Comparison of ENCODE assay signal across 25 cellular contexts in genomic region chr11:102135256-102135655, GRCh38. TPM values are rescaled to one million over a fixed set of nuclear protein-coding genes. Genes with fewer than 3 reads are reported as not detected.
A peak's percentile ranks its signal among the peaks of the same experiment; 100 is the strongest.
DNase-seq lines count a peak whose midpoint lies in the region; ATAC-seq, FAIRE-seq and TF ChIP-seq lines count a peak whose summit lies in the region.
"Had no signal": no experiment of that assay in that cellular context is flagged by ENCODE, and none has a peak within 500 bp of the region (broad histone marks: within the 10 kb centered on the region; RNA-seq: fewer than 3 reads in every experiment).

No MANE protein-coding gene starts in this region.

- DNase-seq in cardiac muscle cell (ENCODE audit: low read depth in 1 of 2, low spot score in 1 of 2) (no peak), left ventricle myocardium inferior (no peak), HTR-8/SVneo (ENCODE audit: insufficient read length, low spot score) (no peak), RWPE2 (ENCODE audit: low spot score) (no peak), endothelial cell (ENCODE audit: low spot score) (no peak), NOMO-1 (lab: John Stamatoyannopoulos, UW; ENCODE audit: unreplicated experiment in 2 of 2) (no peak)
- DNase-seq in stimulated activated CD4-positive, alpha-beta T cell treated with anti-CD3 and anti-CD28 coated beads, Interleukin-1b, Interleukin-23, amount 100 ng/mL, for 48 hours: no peak
- DNase-seq: 8988T; ACHN; AML-193; BE2C; Calu3; CD4-positive, alpha-beta memory T cell; COR-L47; DMS53; DMS79 treated with DMSO at 0.1 percent for 48 hours; GF-D8; H7; HCEC 1CT had no signal

- H3K36me3 ChIP-seq in cardiac muscle cell (peaks cover 9% of the 10 kb centered on the region), left ventricle myocardium inferior (no peaks in the 10 kb centered on the region), RWPE2 (ENCODE audit: low read depth) (peaks cover 41% of the 10 kb centered on the region)
- H3K36me3 ChIP-seq: BE2C had no signal

- H3K4me1 Mint-ChIP-seq in endothelial cell (ENCODE audit: unreplicated experiment): peaks cover 21% of the 10 kb centered on the region
- H3K4me1 Mint-ChIP-seq: CD4-positive, alpha-beta memory T cell had no signal

- intact Hi-C loops in left ventricle myocardium inferior (cut with micrococcal nuclease): no loop called here

- H3K9me3 ChIP-seq in cardiac muscle cell (ENCODE audit: low read depth) (no peaks in the 10 kb centered on the region), left ventricle myocardium inferior (replicated peaks) (peaks cover 6% of the 10 kb centered on the region), RWPE2 (ENCODE audit: severe bottlenecking) (no peaks in the 10 kb centered on the region)
- H3K9me3 ChIP-seq: A549, BE2C had no signal

- peak overlapping the region; percentile 52 for H3K27ac Mint-ChIP-seq in endothelial cell (ENCODE audit: unreplicated experiment)
- H3K27ac Mint-ChIP-seq: CD4-positive, alpha-beta memory T cell had no signal

- H3K4me3 Mint-ChIP-seq in endothelial cell (ENCODE audit: unreplicated experiment): no peak overlapping the region
- H3K4me3 Mint-ChIP-seq: CD4-positive, alpha-beta memory T cell had no signal

- peaks cover 34% of the 10 kb centered on the region for H3K4me1 ChIP-seq in cardiac muscle cell (ENCODE audit: low read depth)
- H3K4me1 ChIP-seq in left ventricle myocardium inferior: peaks cover 37% of the 10 kb centered on the region
- peaks cover 35% of the 10 kb centered on the region for H3K4me1 ChIP-seq in RWPE2 (ENCODE audit: insufficient read depth, poor library complexity, severe bottlenecking)
- H3K4me1 ChIP-seq: BE2C; BLaER1 treated with 17β-estradiol and CSF1 and Interleukin-3, amounts not matched to agents 10 nM and 100 nM had no signal

- H3K27me3 ChIP-seq in cardiac muscle cell: no peaks in the 10 kb centered on the region
- H3K27me3 ChIP-seq in left ventricle myocardium inferior (ENCODE audit: low read depth): no peaks in the 10 kb centered on the region
- H3K27me3 ChIP-seq in RWPE2 (ENCODE audit: insufficient read depth, poor library complexity, severe bottlenecking): no peaks in the 10 kb centered on the region
- H3K27me3 ChIP-seq: BE2C had no signal

- H3K9me3 Mint-ChIP-seq in endothelial cell (ENCODE audit: unreplicated experiment): no peaks in the 10 kb centered on the region

- H3K4me3 ChIP-seq in cardiac muscle cell: no peak overlapping the region
- no peak overlapping the region for H3K4me3 ChIP-seq in left ventricle myocardium inferior
- no peak overlapping the region for H3K4me3 ChIP-seq in RWPE2 (ENCODE audit: severe bottlenecking)
- H3K4me3 ChIP-seq: A549; BLaER1 treated with 17β-estradiol and CSF1 and Interleukin-3, amounts not matched to agents 10 nM and 100 nM had no signal

- peak; percentile 76 for FAIRE-seq in HTR-8/SVneo (lab: Jason Lieb, UNC)
- FAIRE-seq: A549, GM12891, GM18507, H1 had no signal

- ATAC-seq in RWPE2 (ENCODE audit: low read depth) (no peak), GM21576 (IDR thresholded peaks at IDR 0.05; ENCODE audit: unreplicated experiment) (no peak)
- ATAC-seq: A549 had no signal

- no peak for TF ChIP-seq CTCF in cardiac muscle cell (IDR thresholded peaks at IDR 0.05; ENCODE audit: low read depth, low read length)
- TF ChIP-seq CTCF in left ventricle myocardium inferior (IDR thresholded peaks at IDR 0.05; ENCODE audit: borderline replicate concordance): no peak
- TF ChIP-seq CTCF in RWPE2 (IDR thresholded peaks at IDR 0.05; ENCODE audit: poor library complexity, severe bottlenecking): no peak
- no peak for TF ChIP-seq CTCF in endothelial cell (IDR thresholded peaks at IDR 0.05; ENCODE audit: unreplicated experiment)

- peaks cover 13% of the 10 kb centered on the region for H3K36me3 Mint-ChIP-seq in endothelial cell (ENCODE audit: low read depth, unreplicated experiment)
- H3K36me3 Mint-ChIP-seq: CD4-positive, alpha-beta memory T cell had no signal

- H3K27ac ChIP-seq in cardiac muscle cell (peak overlapping the region; percentile 39), left ventricle myocardium inferior (replicated peaks) (no peak overlapping the region), RWPE2 (ENCODE audit: poor library complexity, severe bottlenecking) (peak overlapping the region; percentile 96)
- H3K27ac ChIP-seq: A549; BLaER1 treated with 17β-estradiol and CSF1 and Interleukin-3, amounts not matched to agents 10 nM and 100 nM had no signal

- H3K27me3 Mint-ChIP-seq in endothelial cell (ENCODE audit: unreplicated experiment): no peaks in the 10 kb centered on the region

RNA-seq across cellular contexts. Expression of gene YAP1, which starts 25.0 kb away (rescaled TPM):
- total RNA-seq in cardiac muscle cell: 264 and 277 TPM in 2 replicates
- 40.8 and 48.4 TPM in 2 replicates for polyA plus RNA-seq in cardiac muscle cell
- 67.9 TPM for total RNA-seq in left ventricle myocardium inferior
- 158 TPM for total RNA-seq in endothelial cell (ENCODE audit: unreplicated experiment)
- polyA plus RNA-seq: CD4-positive, alpha-beta memory T cell had no signal
